ENCODE assay signal across 13 cellular contexts in the genomic region with DNA sequence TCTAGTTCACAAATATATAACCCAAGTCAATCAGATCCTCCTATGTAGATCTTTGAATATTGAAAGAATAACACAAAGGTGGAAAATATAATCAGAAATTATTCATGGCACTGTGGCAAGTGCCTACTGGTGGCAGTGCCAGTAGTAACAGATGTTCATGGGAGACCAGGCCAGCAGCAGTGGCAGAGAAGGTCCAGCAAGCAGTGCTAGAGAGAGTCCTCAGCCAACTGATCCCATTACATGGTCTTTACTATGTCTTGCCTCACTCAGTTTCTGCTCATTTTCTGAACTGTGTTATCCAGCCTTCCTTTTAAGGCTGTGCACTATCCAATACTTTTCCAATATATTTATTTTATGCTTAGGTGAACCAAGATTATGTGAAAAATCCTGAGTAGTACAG.
DNase-seq lines count a peak whose midpoint lies in the region; ATAC-seq, FAIRE-seq and TF ChIP-seq lines count a peak whose summit lies in the region.
"Had no signal": no experiment of that assay in that cellular context is flagged by ENCODE, and none has a peak within 500 bp of the region (broad histone marks: within the 10 kb centered on the region; RNA-seq: fewer than 3 reads in every experiment).

No MANE protein-coding gene starts in this region.

- H3K9ac ChIP-seq in astrocyte (ENCODE audit: low read length): peak overlapping the region; percentile 79

- intact Hi-C loops in left cardiac atrium (cut with DNase I): no loop called here

- H3K36me3 ChIP-seq in astrocyte (ENCODE audit: insufficient read depth, low read length): peaks cover 2% of the 10 kb centered on the region
- H3K36me3 ChIP-seq: prostate gland, SJCRH30 had no signal

- peak; percentile 55 for FAIRE-seq in astrocyte (lab: Jason Lieb, UNC)

- ATAC-seq in left cardiac atrium (peak; percentile 5 to 68), GM21786 (IDR thresholded peaks at IDR 0.05; ENCODE audit: unreplicated experiment) (no peak)
- ATAC-seq: effector memory CD8-positive, alpha-beta T cell had no signal

- no peaks in the 10 kb centered on the region for H3K9me3 Mint-ChIP-seq in astrocyte (ENCODE audit: unreplicated experiment)
- H3K9me3 Mint-ChIP-seq: effector memory CD8-positive, alpha-beta T cell had no signal

- H3K27ac ChIP-seq in astrocyte (ENCODE audit: low read depth, low read length): peak overlapping the region; percentile 94
- peak overlapping the region in 18 of 21 experiments; percentile 10 to 80 (median 46) for H3K27ac ChIP-seq in skin epidermis
- H3K27ac ChIP-seq: SJCRH30 had no signal

- H3K79me2 ChIP-seq in astrocyte (ENCODE audit: insufficient read depth, low read length): peaks cover 86% of the 10 kb centered on the region

- H3K27ac Mint-ChIP-seq in astrocyte (ENCODE audit: unreplicated experiment): peak overlapping the region; percentile 77

- peaks cover 52% of the 10 kb centered on the region for H3K4me1 ChIP-seq in astrocyte (ENCODE audit: insufficient read depth, low read length)
- H3K4me1 ChIP-seq: prostate gland had no signal

- DNase-seq in H4 (ENCODE audit: low spot score) (peak; percentile 51), astrocyte (ENCODE audit: low read depth) (no peak), left cardiac atrium (no peak), MV-4-11 (lab: John Stamatoyannopoulos, UW) (no peak), pons (ENCODE audit: low spot score) (no peak)
- no peak for DNase-seq in activated CD4-positive, alpha-beta T cell treated with anti-CD3 and anti-CD28 coated beads, Interleukin-2, amount 50 U/mL, for 4 hours
- DNase-seq: activated CD4-positive, alpha-beta T cell treated with anti-CD3 and anti-CD28 coated beads for 1 hour; activated naive CD4-positive, alpha-beta T cell; effector memory CD8-positive, alpha-beta T cell; SJCRH30 had no signal

- H3K9me3 ChIP-seq in astrocyte (ENCODE audit: insufficient read depth, low read depth, low read length): no peaks in the 10 kb centered on the region
- H3K9me3 ChIP-seq: prostate gland, SJCRH30 had no signal

- H3K4me3 ChIP-seq in astrocyte (ENCODE audit: insufficient read depth, low read depth, low read length) (no peak overlapping the region), skin epidermis (no peak overlapping the region)
- H3K4me3 ChIP-seq: prostate gland, SJCRH30 had no signal

- no peaks in the 10 kb centered on the region for H3K27me3 ChIP-seq in astrocyte (ENCODE audit: insufficient read depth, low read length)
- H3K27me3 ChIP-seq: SJCRH30 had no signal

- no peaks in the 10 kb centered on the region for H4K20me1 ChIP-seq in astrocyte (ENCODE audit: insufficient read depth, low read length)

- peak overlapping the region; percentile 18 for H3K4me2 ChIP-seq in astrocyte (ENCODE audit: low read length)

- no peak overlapping the region for H2AFZ ChIP-seq in astrocyte (ENCODE audit: low read depth, low read length)

- no peaks in the 10 kb centered on the region for H3K27me3 Mint-ChIP-seq in astrocyte (ENCODE audit: low read depth, unreplicated experiment)
- H3K27me3 Mint-ChIP-seq: effector memory CD8-positive, alpha-beta T cell had no signal

- H3K4me1 Mint-ChIP-seq in astrocyte (ENCODE audit: low read depth, unreplicated experiment): peaks cover 55% of the 10 kb centered on the region

- no peak overlapping the region for H3K4me3 Mint-ChIP-seq in astrocyte (ENCODE audit: unreplicated experiment)
- H3K4me3 Mint-ChIP-seq: effector memory CD8-positive, alpha-beta T cell had no signal

- no peaks in the 10 kb centered on the region for H3K36me3 Mint-ChIP-seq in astrocyte (ENCODE audit: low read depth, unreplicated experiment)

- TF ChIP-seq CTCF in astrocyte (IDR thresholded peaks at IDR 0.05; ENCODE audit: insufficient read depth, low read depth, low read length): no peak
